Comparison of ENCODE assay signal across 16 cellular contexts in genomic region chr2:240512666-240513535, GRCh38. TPM values are rescaled to one million over a fixed set of nuclear protein-coding genes. Genes with fewer than 3 reads are reported as not detected.
A peak's percentile ranks its signal among the peaks of the same experiment; 100 is the strongest.
DNase-seq lines count a peak whose midpoint lies in the region; ATAC-seq and TF ChIP-seq lines count a peak whose summit lies in the region.
"Had no signal": no experiment of that assay in that cellular context is flagged by ENCODE, and none has a peak within 500 bp of the region (broad histone marks: within the 10 kb centered on the region; RNA-seq: fewer than 3 reads in every experiment).

No MANE protein-coding gene starts in this region.

- no peaks in the 10 kb centered on the region for H3K27me3 Mint-ChIP-seq in activated naive CD4-positive, alpha-beta T cell treated with anti-CD3 and anti-CD28 coated beads for 36 hours (ENCODE audit: low read depth)
- no peaks in the 10 kb centered on the region for H3K27me3 Mint-ChIP-seq in activated T-helper 2 cell treated with anti-CD3 and anti-CD28 coated beads, Interferon-gamma antibody, Interleukin-2, Interleukin-4, amounts not matched to agents 10 μg/mL and 5 μg/mL and 100 μg/mL, durations not matched to agents 14 hours and 24 hours and 36 hours (ENCODE audit: low read depth)
- H3K27me3 Mint-ChIP-seq: brain; CD4-positive, alpha-beta memory T cell; naive B cell had no signal

- no peak overlapping the region for H3K4me3 Mint-ChIP-seq in activated naive CD4-positive, alpha-beta T cell treated with anti-CD3 and anti-CD28 coated beads for 36 hours
- H3K4me3 Mint-ChIP-seq in activated T-helper 2 cell treated with anti-CD3 and anti-CD28 coated beads, Interferon-gamma antibody, Interleukin-2, Interleukin-4, amounts not matched to agents 10 μg/mL and 5 μg/mL and 100 μg/mL, durations not matched to agents 14 hours and 24 hours and 36 hours (ENCODE audit: low read depth) = no peak overlapping the region
- H3K4me3 Mint-ChIP-seq: brain; CD4-positive, alpha-beta memory T cell; WTC11 had no signal

- no peak for TF ChIP-seq EP300 in upper lobe of left lung (IDR thresholded peaks at IDR 0.05)

- peaks cover 0 to 26% (median 15%) of the 10 kb centered on the region in 4 donors for H3K36me3 ChIP-seq in upper lobe of left lung
- H3K36me3 ChIP-seq: vagina had no signal

- peaks cover 12% of the 10 kb centered on the region for H3K4me1 Mint-ChIP-seq in activated naive CD4-positive, alpha-beta T cell treated with anti-CD3 and anti-CD28 coated beads for 36 hours (ENCODE audit: low read depth)
- H3K4me1 Mint-ChIP-seq in activated T-helper 2 cell treated with anti-CD3 and anti-CD28 coated beads, Interferon-gamma antibody, Interleukin-2, Interleukin-4, amounts not matched to agents 10 μg/mL and 5 μg/mL and 100 μg/mL, durations not matched to agents 14 hours and 24 hours and 36 hours (ENCODE audit: low read depth) = peaks cover 11% of the 10 kb centered on the region
- H3K4me1 Mint-ChIP-seq: WTC11 had no signal

- TF ChIP-seq CTCF in lower leg skin (IDR thresholded peaks at IDR 0.05) (no peak), upper lobe of left lung (IDR thresholded peaks at IDR 0.05) (no peak)

- H3K9me3 ChIP-seq in upper lobe of left lung = no peaks in the 10 kb centered on the region
- H3K9me3 ChIP-seq: vagina had no signal

- peaks cover 0 to 7% (median 5%) of the 10 kb centered on the region in 4 donors for H3K4me1 ChIP-seq in upper lobe of left lung
- H3K4me1 ChIP-seq: vagina had no signal

- intact Hi-C loops in activated naive CD4-positive, alpha-beta T cell treated with anti-CD3 and anti-CD28 coated beads for 36 hours (cut with micrococcal nuclease) = loop anchor here (5.0 to 10.0 kb wide), 2 partner anchors 112 to 189 kb away; partner anchors contain the start of gene GPR35
- intact Hi-C loops in activated T-helper 2 cell treated with anti-CD3 and anti-CD28 coated beads, Interferon-gamma antibody, Interleukin-2, Interleukin-4, amounts not matched to agents 10 μg/mL and 5 μg/mL and 100 μg/mL, durations not matched to agents 14 hours and 24 hours and 36 hours (cut with micrococcal nuclease) = no loop called here
- intact Hi-C loops in lower leg skin (cut with DNase I; ENCODE audit: low total_unique reads) = loop anchor here (10.0 kb wide), 1 partner anchor 322 kb away; no protein-coding TSS in a partner anchor

- no peaks in the 10 kb centered on the region for H3K9me3 Mint-ChIP-seq in activated naive CD4-positive, alpha-beta T cell treated with anti-CD3 and anti-CD28 coated beads, Interleukin-2, amount 50 U/mL, for 72 hours
- H3K9me3 Mint-ChIP-seq in activated naive CD4-positive, alpha-beta T cell treated with anti-CD3 and anti-CD28 coated beads for 36 hours = no peaks in the 10 kb centered on the region
- H3K9me3 Mint-ChIP-seq in activated T-helper 2 cell treated with anti-CD3 and anti-CD28 coated beads, Interferon-gamma antibody, Interleukin-2, Interleukin-4, amounts not matched to agents 10 μg/mL and 5 μg/mL and 100 μg/mL, durations not matched to agents 14 hours and 24 hours and 36 hours = no peaks in the 10 kb centered on the region
- H3K9me3 Mint-ChIP-seq: brain; CD4-positive, alpha-beta memory T cell; WTC11 had no signal

- WGBS in lower leg skin, 2 donors = 92 to 94% methylated on average over 21 of the region's 21 CpGs
- WGBS in upper lobe of left lung, 2 donors = 92 to 95% methylated on average over 9 to 21 of the region's 21 CpGs

- DNase-seq in activated naive CD4-positive, alpha-beta T cell treated with anti-CD3 and anti-CD28 coated beads, Interleukin-2, amount 50 U/mL, for 72 hours (ENCODE audit: low spot score in 2 of 2) = no peak
- no peak for DNase-seq in activated naive CD4-positive, alpha-beta T cell treated with anti-CD3 and anti-CD28 coated beads for 36 hours
- peak; percentile 7 for DNase-seq in activated T-helper 2 cell treated with anti-CD3 and anti-CD28 coated beads, Interferon-gamma antibody, Interleukin-2, Interleukin-4, amounts not matched to agents 10 μg/mL and 5 μg/mL and 100 μg/mL, durations not matched to agents 14 hours and 24 hours and 36 hours (ENCODE audit: low spot score)
- DNase-seq in lower leg skin (ENCODE audit: low spot score in 2 of 2) (peak; percentile 9 to 74), upper lobe of left lung (peak; percentile 14 to 38), Ammon's horn (ENCODE audit: low spot score) (no peak)
- DNase-seq: cortex of kidney, NCI-H1436 treated with DMSO at 0.1 percent for 48 hours had no signal

- H3K27ac ChIP-seq in upper lobe of left lung = no peak overlapping the region
- H3K27ac ChIP-seq: RWPE1, SK-N-MC, vagina had no signal

- no peaks in the 10 kb centered on the region for H3K27me3 ChIP-seq in upper lobe of left lung
- H3K27me3 ChIP-seq: vagina had no signal

- no peaks in the 10 kb centered on the region for H3K36me3 Mint-ChIP-seq in activated naive CD4-positive, alpha-beta T cell treated with anti-CD3 and anti-CD28 coated beads, Interleukin-2, amount 50 U/mL, for 72 hours
- H3K36me3 Mint-ChIP-seq in activated naive CD4-positive, alpha-beta T cell treated with anti-CD3 and anti-CD28 coated beads for 36 hours (ENCODE audit: low read depth) = peaks cover 8% of the 10 kb centered on the region
- H3K36me3 Mint-ChIP-seq in activated T-helper 2 cell treated with anti-CD3 and anti-CD28 coated beads, Interferon-gamma antibody, Interleukin-2, Interleukin-4, amounts not matched to agents 10 μg/mL and 5 μg/mL and 100 μg/mL, durations not matched to agents 14 hours and 24 hours and 36 hours (ENCODE audit: low read depth) = no peaks in the 10 kb centered on the region
- H3K36me3 Mint-ChIP-seq: WTC11 had no signal

- H3K4me3 ChIP-seq in lower leg skin (ENCODE audit: low read depth, poor library complexity, severe bottlenecking) (no peak overlapping the region), upper lobe of left lung (no peak overlapping the region)
- H3K4me3 ChIP-seq: SK-N-MC, vagina had no signal

- no peak for TF ChIP-seq POLR2A in lower leg skin (IDR thresholded peaks at IDR 0.05)
- TF ChIP-seq POLR2A in upper lobe of left lung (IDR thresholded peaks at IDR 0.05) = no peak

- CTCF ChIA-PET in activated naive CD4-positive, alpha-beta T cell treated with anti-CD3 and anti-CD28 coated beads for 36 hours (lab: Charles Lee) = interaction anchor here (1.4 to 1.6 kb wide), 4 partner anchors 11 to 72 kb away, joined by 4 to 11 read pairs (median 5); partner anchors contain the start of genes CAPN10 and RNPEPL1

- H3K27ac Mint-ChIP-seq in activated naive CD4-positive, alpha-beta T cell treated with anti-CD3 and anti-CD28 coated beads, Interleukin-2, amount 50 U/mL, for 72 hours = peak overlapping the region; percentile 13 to 40
- no peak overlapping the region for H3K27ac Mint-ChIP-seq in activated naive CD4-positive, alpha-beta T cell treated with anti-CD3 and anti-CD28 coated beads for 36 hours
- H3K27ac Mint-ChIP-seq in activated T-helper 2 cell treated with anti-CD3 and anti-CD28 coated beads, Interferon-gamma antibody, Interleukin-2, Interleukin-4, amounts not matched to agents 10 μg/mL and 5 μg/mL and 100 μg/mL, durations not matched to agents 14 hours and 24 hours and 36 hours = no peak overlapping the region
- H3K27ac Mint-ChIP-seq: WTC11 had no signal

- no peak for ATAC-seq in activated naive CD4-positive, alpha-beta T cell treated with anti-CD3 and anti-CD28 coated beads, Interleukin-2, amount 50 U/mL, for 72 hours
- ATAC-seq in upper lobe of left lung (ENCODE audit: low FRiP score in 2 of 2) (no peak), esophagus mucosa (no peak)

RNA-seq across cellular contexts. Expression of gene ANKMY1, which starts 44.9 kb away (rescaled TPM):
- 10 to 100 TPM; 15.4 to 22.1 TPM for total RNA-seq in activated naive CD4-positive, alpha-beta T cell treated with anti-CD3 and anti-CD28 coated beads, Interleukin-2, amount 50 U/mL, for 72 hours
- 10 to 100 TPM; 17.0 to 17.4 TPM for total RNA-seq in activated naive CD4-positive, alpha-beta T cell treated with anti-CD3 and anti-CD28 coated beads for 36 hours
- 23.7 and 25.1 TPM in 2 replicates for total RNA-seq in activated T-helper 2 cell treated with anti-CD3 and anti-CD28 coated beads, Interferon-gamma antibody, Interleukin-2, Interleukin-4, amounts not matched to agents 10 μg/mL and 5 μg/mL and 100 μg/mL, durations not matched to agents 14 hours and 24 hours and 36 hours
- total RNA-seq in lower leg skin (10 to 100 TPM; 18.0 to 22.7 (median 21.1) TPM), upper lobe of left lung (10 to 100 TPM; 23.7 to 97.4 (median 26.9) TPM), esophagus mucosa (8.9 TPM)

RNA-seq across cellular contexts. Expression of gene DUSP28, which starts 47.3 kb away (rescaled TPM):
- 1 to 10 TPM; 3.8 to 5.4 TPM for total RNA-seq in activated naive CD4-positive, alpha-beta T cell treated with anti-CD3 and anti-CD28 coated beads, Interleukin-2, amount 50 U/mL, for 72 hours
- total RNA-seq in activated naive CD4-positive, alpha-beta T cell treated with anti-CD3 and anti-CD28 coated beads for 36 hours = 1 to 10 TPM; 5.1 to 5.6 TPM
- total RNA-seq in activated T-helper 2 cell treated with anti-CD3 and anti-CD28 coated beads, Interferon-gamma antibody, Interleukin-2, Interleukin-4, amounts not matched to agents 10 μg/mL and 5 μg/mL and 100 μg/mL, durations not matched to agents 14 hours and 24 hours and 36 hours = 4.8 and 6.5 TPM in 2 replicates
- total RNA-seq in lower leg skin (1 to 10 TPM; 5.5 to 8.1 (median 7.4) TPM), upper lobe of left lung (10 to 100 TPM in 1 of 6 donors, 1 to 10 TPM in 5; 3.2 to 30.4 (median 5.7) TPM), esophagus mucosa (3.7 TPM)

RNA-seq across cellular contexts. Expression of gene RNPEPL1, which starts 55.4 kb away (rescaled TPM):
- total RNA-seq in activated naive CD4-positive, alpha-beta T cell treated with anti-CD3 and anti-CD28 coated beads, Interleukin-2, amount 50 U/mL, for 72 hours = 10 to 100 TPM; 22.6 to 51.2 TPM
- total RNA-seq in activated naive CD4-positive, alpha-beta T cell treated with anti-CD3 and anti-CD28 coated beads for 36 hours = 10 to 100 TPM; 40.3 to 44.3 TPM
- 67.3 and 71.3 TPM in 2 replicates for total RNA-seq in activated T-helper 2 cell treated with anti-CD3 and anti-CD28 coated beads, Interferon-gamma antibody, Interleukin-2, Interleukin-4, amounts not matched to agents 10 μg/mL and 5 μg/mL and 100 μg/mL, durations not matched to agents 14 hours and 24 hours and 36 hours
- total RNA-seq in lower leg skin (10 to 100 TPM; 76.1 to 99.9 (median 78.6) TPM), upper lobe of left lung (100 to 1,000 TPM in 5 of 6 donors, 10 to 100 TPM in 1; 71.0 to 264 (median 123) TPM), esophagus mucosa (44.6 TPM)

Comparison
In these comparisons a context has a peak if more than half of its experiments do, and no peak if none do; other contexts are left out.
1. H3K27ac Mint-ChIP-seq: peak in activated naive CD4-positive, alpha-beta T cell treated with anti-CD3 and anti-CD28 coated beads, Interleukin-2, amount 50 U/mL, for 72 hours (2 of 2); none in activated naive CD4-positive, alpha-beta T cell treated with anti-CD3 and anti-CD28 coated beads for 36 hours (single experiment) and activated T-helper 2 cell treated with anti-CD3 and anti-CD28 coated beads, Interferon-gamma antibody, Interleukin-2, Interleukin-4, amounts not matched to agents 10 μg/mL and 5 μg/mL and 100 μg/mL, durations not matched to agents 14 hours and 24 hours and 36 hours (single experiment).
2. DNase-seq: peak in activated T-helper 2 cell treated with anti-CD3 and anti-CD28 coated beads, Interferon-gamma antibody, Interleukin-2, Interleukin-4, amounts not matched to agents 10 μg/mL and 5 μg/mL and 100 μg/mL, durations not matched to agents 14 hours and 24 hours and 36 hours (single experiment), lower leg skin (2 of 2) and upper lobe of left lung (2 of 2); none in activated naive CD4-positive, alpha-beta T cell treated with anti-CD3 and anti-CD28 coated beads, Interleukin-2, amount 50 U/mL, for 72 hours (0 of 2), activated naive CD4-positive, alpha-beta T cell treated with anti-CD3 and anti-CD28 coated beads for 36 hours (single experiment) and Ammon's horn (single experiment).